9 cellular contexts compared by ENCODE assay signal in genomic region chr2:46645681-46646162, GRCh38. TPM values are rescaled to one million over a fixed set of nuclear protein-coding genes. Genes with fewer than 3 reads are reported as not detected.
A peak's percentile ranks its signal among the peaks of the same experiment; 100 is the strongest.
DNase-seq lines count a peak whose midpoint lies in the region; ATAC-seq and TF ChIP-seq lines count a peak whose summit lies in the region.
"Had no signal": no experiment of that assay in that cellular context is flagged by ENCODE, and none has a peak within 500 bp of the region (broad histone marks: within the 10 kb centered on the region; RNA-seq: fewer than 3 reads in every experiment).

No MANE protein-coding gene starts in this region.

- ATAC-seq in left lung = peak; percentile 89
- ATAC-seq in GM19328 (IDR thresholded peaks at IDR 0.05; ENCODE audit: unreplicated experiment) = no peak
- no peak for ATAC-seq in HG03039 (IDR thresholded peaks at IDR 0.05; ENCODE audit: unreplicated experiment)

- DNase-seq in SIG-M5 treated with dmso at 0.1 percent for 504 hours (lab: John Stamatoyannopoulos, UW; ENCODE audit: unreplicated experiment) = peak; percentile 24
- DNase-seq in SIG-M5 (lab: John Stamatoyannopoulos, UW) = no peak
- peak in 1 of 2 donors; percentile 60 for DNase-seq in left lung
- peak; percentile 47 to 52 for DNase-seq in uterus
- no peak for DNase-seq in GOT3 (lab: John Stamatoyannopoulos, UW)
- DNase-seq: NCI-H1417 treated with DMSO at 0.1 percent for 48 hours had no signal

- intact Hi-C loops in left lung (cut with DNase I) = no loop called here
- intact Hi-C loops in uterus (cut with DNase I; ENCODE audit: low total_unique reads) = no loop called here

- TF ChIP-seq CTCF in brain (conservative IDR thresholded peaks at IDR 0.05) (no peak), left lung (IDR thresholded peaks at IDR 0.05) (no peak), uterus (IDR thresholded peaks at IDR 0.05) (no peak)

- peak overlapping the region; percentile 41 to 58 for H3K27ac ChIP-seq in left lung
- H3K27ac ChIP-seq in uterus = peak overlapping the region; percentile 43

- H3K9me3 ChIP-seq in left lung (peaks cover 0 to 15% of the 10 kb centered on the region in 2 donors), uterus (no peaks in the 10 kb centered on the region)

- H3K4me1 Mint-ChIP-seq in brain = peaks cover 29% of the 10 kb centered on the region

- no peak for TF ChIP-seq POLR2A in uterus (IDR thresholded peaks at IDR 0.05)

- peak overlapping the region; percentile 63 to 97 (median 90) for H3K27ac Mint-ChIP-seq in brain

- H3K4me1 ChIP-seq in left lung (peaks cover 0 to 14% of the 10 kb centered on the region in 2 donors), uterus (peaks cover 0 to 4% of the 10 kb centered on the region in 2 donors)

- H3K9me3 Mint-ChIP-seq in brain = peaks cover 7 to 21% (median 14%) of the 10 kb centered on the region in 5 experiments

- H3K4me3 ChIP-seq in left lung = no peak overlapping the region
- no peak overlapping the region for H3K4me3 ChIP-seq in uterus

- H3K27me3 ChIP-seq in left lung (no peaks in the 10 kb centered on the region), uterus (no peaks in the 10 kb centered on the region)

- no peak overlapping the region for H3K4me3 Mint-ChIP-seq in brain

- H3K27me3 Mint-ChIP-seq in brain = peaks cover 5% of the 10 kb centered on the region

- H3K36me3 ChIP-seq in left lung = peaks cover 0 to 10% of the 10 kb centered on the region in 2 donors
- H3K36me3 ChIP-seq in uterus = no peaks in the 10 kb centered on the region

- peaks cover 34% of the 10 kb centered on the region for H3K36me3 Mint-ChIP-seq in brain

RNA-seq across cellular contexts. Expression of gene CRIPT, which starts 28.7 kb away (rescaled TPM):
- polyA plus RNA-seq in brain (ENCODE audit: insufficient read depth, low read depth, low replicate concordance) = 13.4 TPM
- 10 to 100 TPM; 11.5 to 15.5 TPM for total RNA-seq in left lung
- 10 to 100 TPM in 3 of 4 donors, 1 to 10 TPM in 1; 6.9 to 26.9 (median 18.4) TPM for total RNA-seq in uterus

RNA-seq across cellular contexts. Expression of gene PIGF, which starts 28.9 kb away (rescaled TPM):
- polyA plus RNA-seq in brain (ENCODE audit: insufficient read depth, low read depth, low replicate concordance) = 19.3 TPM
- 10 to 100 TPM; 26.9 to 30.7 TPM for total RNA-seq in left lung
- total RNA-seq in uterus = 10 to 100 TPM in 3 of 4 donors, 1 to 10 TPM in 1; 3.3 to 38.0 (median 16.2) TPM

RNA-seq across cellular contexts. Expression of gene SOCS5, which starts 53.4 kb away (rescaled TPM):
- 6.8 TPM for polyA plus RNA-seq in brain (ENCODE audit: insufficient read depth, low read depth, low replicate concordance)
- total RNA-seq in left lung (10 to 100 TPM; 18.5 to 21.4 TPM), uterus (100 to 1,000 TPM in 1 of 4 donors, 10 to 100 TPM in 3; 17.2 to 101 (median 52.6) TPM)

Comparison
In these comparisons a context has a peak if more than half of its experiments do, and no peak if none do; other contexts are left out.
1. DNase-seq: peak in SIG-M5 treated with dmso at 0.1 percent for 504 hours (single experiment) and uterus (2 of 2); none in SIG-M5 (single experiment) and GOT3 (single experiment).